In the genomic region with DNA sequence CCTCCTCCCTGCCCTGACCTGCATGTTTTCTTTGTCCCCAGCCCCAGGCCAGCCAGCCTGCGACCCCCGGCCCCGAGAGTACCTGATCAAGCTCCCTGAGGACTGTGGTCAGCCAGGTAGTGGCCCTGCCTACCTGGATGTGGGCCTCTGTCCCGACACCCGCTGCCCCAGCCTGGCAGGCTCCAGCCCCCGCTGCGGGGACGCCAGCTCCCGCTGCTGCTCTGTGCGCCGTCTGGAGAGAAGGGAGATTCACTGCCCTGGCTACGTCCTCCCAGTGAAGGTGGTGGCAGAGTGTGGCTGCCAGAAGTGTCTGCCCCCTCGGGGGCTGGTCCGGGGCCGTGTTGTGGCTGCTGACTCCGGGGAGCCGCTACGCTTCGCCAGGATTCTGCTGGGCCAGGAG, we compare ENCODE assay signal across 29 cellular contexts. TPM values are rescaled to one million over a fixed set of nuclear protein-coding genes. Genes with fewer than 3 reads are reported as not detected.
"Had no signal": no experiment of that assay in that cellular context is flagged by ENCODE, and none has a peak within 500 bp of the region (broad histone marks: within the 10 kb centered on the region; RNA-seq: fewer than 3 reads in every experiment).

No MANE protein-coding gene starts in this region.

- H2AFZ ChIP-seq: neural progenitor cell had no signal

- H3K9ac ChIP-seq: neural progenitor cell had no signal

- H3K4me1 ChIP-seq: foreskin keratinocyte, neural progenitor cell had no signal

- H3K4me3 ChIP-seq: esophagus muscularis mucosa, heart right ventricle, lung, mucosa of descending colon, neural progenitor cell, ovary, psoas muscle, skin epidermis, thoracic aorta, tibial nerve, upper lobe of left lung had no signal

- H3K4me3 Mint-ChIP-seq: memory B cell; mesothelial cell of epicardium; nephron; neural progenitor cell; stimulated activated naive B cell treated with anti-CD40 and anti-IgM and Interleukin-4, amounts not matched to agents 10 μg/mL and 1 μg/mL and 100 μg/mL, for 72 hours; stimulated activated naive CD8-positive, alpha-beta T cell treated with anti-CD3 and anti-CD28 coated beads, Interleukin-15, Interleukin-2, amounts not matched to agents 100 ng/mL and 50 ng/mL, for 24 hours had no signal

- H3K27ac ChIP-seq: esophagus muscularis mucosa, foreskin keratinocyte, heart right ventricle, neural progenitor cell, ovary, psoas muscle, skin epidermis, thoracic aorta, tibial nerve, upper lobe of left lung had no signal

- DNase-seq: cerebellar nuclear complex; cortex of kidney; effector CD8-positive, alpha-beta T cell; foreskin keratinocyte; glutamatergic neuron; heart right ventricle; hypothalamus; mucosa of descending colon; naive B cell; nucleus accumbens; ovary; psoas muscle; stimulated activated CD4-positive, alpha-beta T cell treated with anti-CD3 and anti-CD28 coated beads, Interleukin-15, amount 100 ng/mL, for 24 hours; stimulated activated CD4-positive, alpha-beta T cell treated with anti-CD3 and anti-CD28 coated beads, Interleukin-2, amount 100 ng/mL, for 48 hours; stimulated activated naive B cell treated with anti-CD40 and anti-IgM and Interleukin-4, amounts not matched to agents 10 μg/mL and 1 μg/mL and 100 μg/mL, for 72 hours had no signal

- H3K9me3 Mint-ChIP-seq: memory B cell; mesothelial cell of epicardium; nephron; neural progenitor cell; stimulated activated naive B cell treated with anti-CD40 and anti-IgM and Interleukin-4, amounts not matched to agents 10 μg/mL and 1 μg/mL and 100 μg/mL, for 72 hours; stimulated activated naive CD8-positive, alpha-beta T cell treated with anti-CD3 and anti-CD28 coated beads, Interleukin-15, Interleukin-2, amounts not matched to agents 100 ng/mL and 50 ng/mL, for 24 hours had no signal

- H3K36me3 Mint-ChIP-seq: memory B cell, mesothelial cell of epicardium, naive B cell, neural progenitor cell had no signal

- H3K27ac Mint-ChIP-seq: memory B cell; mesothelial cell of epicardium; naive B cell; nephron; neural progenitor cell; stimulated activated naive B cell treated with anti-CD40 and anti-IgM and Interleukin-4, amounts not matched to agents 10 μg/mL and 1 μg/mL and 100 μg/mL, for 72 hours; stimulated activated naive CD8-positive, alpha-beta T cell treated with anti-CD3 and anti-CD28 coated beads, Interleukin-15, Interleukin-2, amounts not matched to agents 100 ng/mL and 50 ng/mL, for 24 hours had no signal

- H3K27me3 ChIP-seq: ovary had no signal

- H3K36me3 ChIP-seq: esophagus muscularis mucosa, heart right ventricle, neural progenitor cell, ovary, thoracic aorta, tibial nerve, upper lobe of left lung had no signal

- ATAC-seq: foreskin keratinocyte; heart right ventricle; left lobe of liver; mucosa of descending colon; psoas muscle; right cardiac atrium; stimulated activated naive B cell treated with anti-CD40 and anti-IgM and Interleukin-4, amounts not matched to agents 10 μg/mL and 1 μg/mL and 100 μg/mL, for 72 hours had no signal

- H3K4me2 ChIP-seq: neural progenitor cell had no signal

- H3K9me3 ChIP-seq: heart right ventricle, mucosa of descending colon, ovary, psoas muscle, thoracic aorta, upper lobe of left lung had no signal

RNA-seq across cellular contexts. Expression of gene CILP2, which starts 5.6 kb away (rescaled TPM):
- total RNA-seq: endothelial cell of umbilical vein, psoas muscle had no signal
